7 cellular contexts compared by ENCODE assay signal in genomic region chr5:119398713-119399492, GRCh38. TPM values are rescaled to one million over a fixed set of nuclear protein-coding genes. Genes with fewer than 3 reads are reported as not detected.
DNase-seq lines count a peak whose midpoint lies in the region; ATAC-seq, FAIRE-seq and TF ChIP-seq lines count a peak whose summit lies in the region.

No MANE protein-coding gene starts in this region.

- TF ChIP-seq EP300 in GM12878 (IDR thresholded peaks at IDR 0.05; ENCODE audit: borderline replicate concordance in 1 of 2, control insufficient read depth in 1 of 2, low read depth in 2 of 2, low read length in 2 of 2) (no peak), suprapubic skin (IDR thresholded peaks at IDR 0.05) (no peak)

- BruUV-seq in GM12878 (replicated peaks; lab: Mats Ljungman, UMichigan): no TSS peak

- ATAC-seq in GM12878: 0 out of 3 replicates have a peak, but pooled peaks have one; percentile 3
- peak; percentile 96 for ATAC-seq in left lobe of liver
- ATAC-seq in GM18498 (IDR thresholded peaks at IDR 0.05; ENCODE audit: unreplicated experiment): no peak
- ATAC-seq in HG02571 (IDR thresholded peaks at IDR 0.05; ENCODE audit: unreplicated experiment): no peak

- SMC1A ChIA-PET in GM12878 (lab: Charles Lee; ENCODE audit: uncharacterized antibody, unreplicated experiment): interaction anchor here (0.8 to 26.7 kb wide), 19 partner anchors 10 to 368 kb away, joined by 3 to 583 read pairs (median 4); partner anchors contain the start of gene TNFAIP8

- CTCF ChIA-PET in GM12878 (lab: Yijun Ruan, JAX): interaction anchor here (0.7 to 6.3 kb wide), 11 partner anchors 12 to 321 kb away, joined by 3 to 80 read pairs (median 4); no protein-coding TSS in a partner anchor

- RAD21 ChIA-PET in GM12878 (lab: Charles Lee; ENCODE audit: unreplicated experiment): interaction anchor here (0.6 to 5.1 kb wide), 16 partner anchors 11 to 328 kb away, joined by 3 to 22 read pairs (median 4); partner anchors contain the start of genes DMXL1 and TNFAIP8

- no peak overlapping the region for H3K9ac ChIP-seq in Karpas-422 (ENCODE audit: low read length)
- no peak overlapping the region for H3K9ac ChIP-seq in GM12878 (ENCODE audit: control insufficient read depth, insufficient read depth, low read length)

- intact Hi-C loops in GM12878 (cut with micrococcal nuclease; ENCODE audit: unreplicated experiment): loop anchor here (5.0 kb wide), 3 partner anchors 42 to 327 kb away; partner anchors contain the start of genes DMXL1 and TNFAIP8

- WGBS in GM12878 (ENCODE audit: insufficient coverage, insufficient replicate concordance, low lambda C conversion rate, missing lambda C conversion rate): 53% methylated on average over 13 of the region's 13 CpGs
- 41% methylated on average over 13 of the region's 13 CpGs for WGBS in suprapubic skin

- H3K79me2 ChIP-seq in Karpas-422 (ENCODE audit: low read length) (no peaks in the 10 kb centered on the region), GM12878 (ENCODE audit: control insufficient read depth, insufficient read depth, low read length) (peaks cover 31% of the 10 kb centered on the region)

- DNase-seq in Karpas-422 (no peak), GM12878 (ENCODE audit: low read depth, low spot score) (no peak), left lobe of liver (ENCODE audit: low spot score) (peak; percentile 94), suprapubic skin (ENCODE audit: low spot score in 2 of 2) (peak; percentile 85 to 88)
- no peak for DNase-seq in activated CD4-positive, alpha-beta T cell treated with anti-CD3 and anti-CD28 coated beads for 4 hours

- FAIRE-seq in GM12878 (lab: Jason Lieb, UNC): no peak

- TF ChIP-seq CTCF in GM12878 (IDR thresholded peaks at IDR 0.05 in 2 of 3, conservative IDR thresholded peaks at IDR 0.05 in 1 of 3; ENCODE audit: control insufficient read depth in 2 of 3, extremely low read depth in 1 of 3, insufficient read depth in 1 of 3, low read depth in 3 of 3, low read length in 3 of 3): no peak
- no peak for TF ChIP-seq CTCF in suprapubic skin (IDR thresholded peaks at IDR 0.05)

- H3K36me3 ChIP-seq in Karpas-422 (ENCODE audit: insufficient read depth, low read length) (peaks cover 3% of the 10 kb centered on the region; the same call in 1 of the 2 replicates), GM12878 (ENCODE audit: control insufficient read depth in 2 of 2, insufficient read depth in 2 of 2, low read length in 1 of 2) (peaks cover 0 to 2% of the 10 kb centered on the region in 2 experiments; a peak in 1 of 4 replicates), suprapubic skin (no peaks in the 10 kb centered on the region)

- no peaks in the 10 kb centered on the region for H3K9me2 ChIP-seq in Karpas-422 (replicated peaks; ENCODE audit: insufficient read depth, low read length)

- H3K27me3 ChIP-seq in Karpas-422 (ENCODE audit: low read length) (no peaks in the 10 kb centered on the region), GM12878 (replicated peaks in 1 of 2; ENCODE audit: control insufficient read depth in 2 of 2, insufficient read depth in 2 of 2, low read length in 1 of 2) (no peaks in the 10 kb centered on the region), suprapubic skin (no peaks in the 10 kb centered on the region)

- H3K4me2 ChIP-seq in Karpas-422 (ENCODE audit: low read depth, low read length, poor library complexity, severe bottlenecking): peak overlapping the region; percentile 41
- peak overlapping the region; percentile 66 for H3K4me2 ChIP-seq in GM12878 (ENCODE audit: control insufficient read depth, insufficient read depth)

- in situ Hi-C loops in GM12878 (cut with MboI): loop anchor here (5.0 kb wide), 1 partner anchor 77 kb away; no protein-coding TSS in a partner anchor

- H4K20me1 ChIP-seq in Karpas-422 (ENCODE audit: insufficient read depth, low read depth, low read length): peaks cover 12% of the 10 kb centered on the region
- no peaks in the 10 kb centered on the region for H4K20me1 ChIP-seq in GM12878 (ENCODE audit: control insufficient read depth, insufficient read depth)

- H2AFZ ChIP-seq in Karpas-422 (ENCODE audit: low read length): no peak overlapping the region
- H2AFZ ChIP-seq in GM12878 (ENCODE audit: control insufficient read depth, low read depth, low read length): no peak overlapping the region

- POLR2A ChIA-PET in GM12878 (lab: Charles Lee): interaction anchor here (0.5 to 1.7 kb wide), 12 partner anchors 9 to 125 kb away, joined by 3 to 9 read pairs (median 4); partner anchors contain the start of gene TNFAIP8

- TF ChIP-seq RAD21 in GM12878 (IDR thresholded peaks at IDR 0.05; ENCODE audit: insufficient read depth, low read depth, low read length): no peak

- H3K27ac ChIP-seq in Karpas-422 (ENCODE audit: low read length) (no peak overlapping the region), GM12878 (ENCODE audit: control insufficient read depth, insufficient read depth) (peak overlapping the region; percentile 83; the same call in 1 of the 2 replicates), suprapubic skin (peak overlapping the region; percentile 74)

- TF ChIP-seq POLR2A in GM12878 (IDR thresholded peaks at IDR 0.05; ENCODE audit: low read depth, low read length) (0 out of 2 replicates have a peak, but pooled peaks have one; percentile 30), suprapubic skin (IDR thresholded peaks at IDR 0.05) (no peak)

- no peaks in the 10 kb centered on the region for H3K9me3 ChIP-seq in Karpas-422 (ENCODE audit: low read length)
- H3K9me3 ChIP-seq in GM12878 (replicated peaks; ENCODE audit: control insufficient read depth, insufficient read depth, low read length): no peaks in the 10 kb centered on the region
- H3K9me3 ChIP-seq in suprapubic skin: no peaks in the 10 kb centered on the region

- no peak overlapping the region for H3K4me3 ChIP-seq in Karpas-422 (ENCODE audit: low read length)
- no peak overlapping the region for H3K4me3 ChIP-seq in GM12878
- H3K4me3 ChIP-seq in suprapubic skin: no peak overlapping the region

- H3K4me1 ChIP-seq in Karpas-422 (ENCODE audit: low read length) (peaks cover 44% of the 10 kb centered on the region), GM12878 (ENCODE audit: control insufficient read depth, insufficient read depth, low read length) (peaks cover 54% of the 10 kb centered on the region), suprapubic skin (peaks cover 30% of the 10 kb centered on the region)

TF ChIP-seq in GM12878, 131 proteins besides CTCF, POLR2A, EP300 and RAD21 (continues in another document):
- TF ChIP-seq EED (IDR thresholded peaks at IDR 0.05; ENCODE audit: low read depth) (no peak), CBX5 (IDR thresholded peaks at IDR 0.05; ENCODE audit: low read depth) (0 out of 2 replicates have a peak, but pooled peaks have one; percentile 27), ATF2 (IDR thresholded peaks at IDR 0.05; ENCODE audit: low read length) (peak; percentile 70; the same call in 1 of the 2 replicates)

RNA-seq across cellular contexts. Expression of gene TNFAIP8, which starts 43.1 kb away (rescaled TPM):
- total RNA-seq in Karpas-422 (2014; rRNA removed; shearing (Covaris generic); ENCODE audit: low replicate concordance): 34.5 and 58.7 TPM in 2 replicates
- 75.1 and 80.9 TPM in 2 replicates for total RNA-seq in GM12878 (2013; cell fraction: nucleolus; rRNA removed)
- total RNA-seq in GM12878 (2014; rRNA removed) (140 and 157 TPM in 2 replicates), GM12878 (2014; rRNA removed; fragmentation: Illumina TruSeq; extraction: Trizol) (178 and 183 TPM in 2 replicates), GM12878 (2021) (116 and 124 TPM in 2 replicates), left lobe of liver (2.4 TPM), suprapubic skin (10 to 100 TPM; 37.2 to 49.1 (median 43.3) TPM)
- polyA plus RNA-seq in GM12878 (2011; ENCODE audit: low read depth): 51.5 TPM
- polyA plus RNA-seq in GM12878 (2011; rRNA removed) (169 and 264 TPM in 2 replicates), GM12878 (2014; fragmentation: Illumina TruSeq; extraction: Trizol) (180 and 219 TPM in 2 replicates), GM12878 (2014; fragmentation: Nextera tagmentation; extraction: Ambion mirVana) (100 to 1,000 TPM; 217 to 324 TPM), GM12878 (2014; rRNA removed) (108 and 144 TPM in 2 replicates), GM12878 (2016; fragmentation: Nextera tagmentation; extraction: Ambion mirVana) (100 to 1,000 TPM; 177 to 181 TPM)
- polyA plus RNA-seq in GM12878 (2011; cell fraction: cytosol; rRNA removed): 66.2 and 70.2 TPM in 2 replicates
- polyA plus RNA-seq in GM12878 (2011; cell fraction: nucleus; rRNA removed): 51.6 and 57.2 TPM in 2 replicates
- polyA plus RNA-seq in GM12878 (2012): 82.6 and 119 TPM in 2 replicates
- polyA minus RNA-seq in GM12878 (2011; rRNA and poly(A)+ RNA removed): 69.6 and 132 TPM in 2 replicates
- 56.4 and 60.0 TPM in 2 replicates for polyA minus RNA-seq in GM12878 (2011; cell fraction: cytosol; rRNA and poly(A)+ RNA removed)
- polyA minus RNA-seq in GM12878 (2011; cell fraction: nucleus; rRNA and poly(A)+ RNA removed): 30.6 and 45.0 TPM in 2 replicates

RNA-seq across cellular contexts. Expression of gene HSD17B4, which starts 53.4 kb away (rescaled TPM):
- 57.6 and 127 TPM in 2 replicates for total RNA-seq in Karpas-422 (2014; rRNA removed; shearing (Covaris generic); ENCODE audit: low replicate concordance)
- 115 and 125 TPM in 2 replicates for total RNA-seq in GM12878 (2013; cell fraction: nucleolus; rRNA removed)
- total RNA-seq in GM12878 (2014; rRNA removed) (93.1 and 105 TPM in 2 replicates), GM12878 (2014; rRNA removed; fragmentation: Illumina TruSeq; extraction: Trizol) (92.9 and 93.3 TPM in 2 replicates), GM12878 (2021) (90.0 and 103 TPM in 2 replicates), left lobe of liver (664 TPM), suprapubic skin (100 to 1,000 TPM; 128 to 268 (median 139) TPM)
- polyA plus RNA-seq in GM12878 (2011; ENCODE audit: low read depth): 50.7 TPM
- polyA plus RNA-seq in GM12878 (2011; rRNA removed) (125 and 160 TPM in 2 replicates), GM12878 (2014; fragmentation: Illumina TruSeq; extraction: Trizol) (97.5 and 128 TPM in 2 replicates), GM12878 (2014; fragmentation: Nextera tagmentation; extraction: Ambion mirVana) (10 to 100 TPM; 38.6 to 62.4 TPM), GM12878 (2014; rRNA removed) (52.9 and 58.6 TPM in 2 replicates), GM12878 (2016; fragmentation: Nextera tagmentation; extraction: Ambion mirVana) (10 to 100 TPM; 92.0 to 99.7 TPM)
- 69.7 and 112 TPM in 2 replicates for polyA plus RNA-seq in GM12878 (2011; cell fraction: cytosol; rRNA removed)
- 104 and 115 TPM in 2 replicates for polyA plus RNA-seq in GM12878 (2011; cell fraction: nucleus; rRNA removed)
- polyA plus RNA-seq in GM12878 (2012): 62.5 and 78.6 TPM in 2 replicates
- 171 and 220 TPM in 2 replicates for polyA minus RNA-seq in GM12878 (2011; rRNA and poly(A)+ RNA removed)
- 52.4 and 52.5 TPM in 2 replicates for polyA minus RNA-seq in GM12878 (2011; cell fraction: cytosol; rRNA and poly(A)+ RNA removed)
- polyA minus RNA-seq in GM12878 (2011; cell fraction: nucleus; rRNA and poly(A)+ RNA removed): 61.4 and 80.0 TPM in 2 replicates

Comparison
In these comparisons a context has a peak if more than half of its experiments do, and no peak if none do; other contexts are left out.
1. DNase-seq: peak in left lobe of liver (single experiment) and suprapubic skin (2 of 2); none in Karpas-422 (single experiment), GM12878 (single experiment) and activated CD4-positive, alpha-beta T cell treated with anti-CD3 and anti-CD28 coated beads for 4 hours (0 of 2).
2. ATAC-seq: peak in GM12878 (single experiment) and left lobe of liver (single experiment); none in GM18498 (single experiment) and HG02571 (single experiment).
3. RNA of gene TNFAIP8, which starts 43.1 kb away (total RNA-seq): 75.1 to 183 TPM in GM12878, 34.5 to 58.7 TPM in Karpas-422 and 37.2 to 49.1 TPM in suprapubic skin; 2.4 TPM in left lobe of liver (single experiment); every median in the first group is over 10 times any median in the second.